In genomic region chr2:32009479-32010256, GRCh38 we compare ENCODE assay signal across 1 cellular context.
TF ChIP-seq lines count a peak whose summit lies in the region.

No MANE protein-coding gene starts in this region.

TF ChIP-seq in WTC11, 78 proteins besides CTCF, POLR2A, EP300 and RAD21 (continued from another document):
- TF ChIP-seq, protein P1, sequence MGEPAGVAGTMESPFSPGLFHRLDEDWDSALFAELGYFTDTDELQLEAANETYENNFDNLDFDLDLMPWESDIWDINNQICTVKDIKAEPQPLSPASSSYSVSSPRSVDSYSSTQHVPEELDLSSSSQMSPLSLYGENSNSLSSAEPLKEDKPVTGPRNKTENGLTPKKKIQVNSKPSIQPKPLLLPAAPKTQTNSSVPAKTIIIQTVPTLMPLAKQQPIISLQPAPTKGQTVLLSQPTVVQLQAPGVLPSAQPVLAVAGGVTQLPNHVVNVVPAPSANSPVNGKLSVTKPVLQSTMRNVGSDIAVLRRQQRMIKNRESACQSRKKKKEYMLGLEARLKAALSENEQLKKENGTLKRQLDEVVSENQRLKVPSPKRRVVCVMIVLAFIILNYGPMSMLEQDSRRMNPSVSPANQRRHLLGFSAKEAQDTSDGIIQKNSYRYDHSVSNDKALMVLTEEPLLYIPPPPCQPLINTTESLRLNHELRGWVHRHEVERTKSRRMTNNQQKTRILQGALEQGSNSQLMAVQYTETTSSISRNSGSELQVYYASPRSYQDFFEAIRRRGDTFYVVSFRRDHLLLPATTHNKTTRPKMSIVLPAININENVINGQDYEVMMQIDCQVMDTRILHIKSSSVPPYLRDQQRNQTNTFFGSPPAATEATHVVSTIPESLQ (CRISPR knock-in tag; IDR thresholded peaks at IDR 0.05), result no peak
- TF ChIP-seq RELA (CRISPR knock-in tag; IDR thresholded peaks at IDR 0.05; ENCODE audit: borderline replicate concordance), result 0 out of 2 replicates have a peak, but pooled peaks have one; percentile 47
- TF ChIP-seq, protein P2, sequence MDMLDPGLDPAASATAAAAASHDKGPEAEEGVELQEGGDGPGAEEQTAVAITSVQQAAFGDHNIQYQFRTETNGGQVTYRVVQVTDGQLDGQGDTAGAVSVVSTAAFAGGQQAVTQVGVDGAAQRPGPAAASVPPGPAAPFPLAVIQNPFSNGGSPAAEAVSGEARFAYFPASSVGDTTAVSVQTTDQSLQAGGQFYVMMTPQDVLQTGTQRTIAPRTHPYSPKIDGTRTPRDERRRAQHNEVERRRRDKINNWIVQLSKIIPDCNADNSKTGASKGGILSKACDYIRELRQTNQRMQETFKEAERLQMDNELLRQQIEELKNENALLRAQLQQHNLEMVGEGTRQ (CRISPR knock-in tag; IDR thresholded peaks at IDR 0.05), result no peak
- TF ChIP-seq E2F4 (CRISPR knock-in tag; IDR thresholded peaks at IDR 0.05; ENCODE audit: borderline replicate concordance, low read depth), result no peak
- TF ChIP-seq ZNF121 (CRISPR knock-in tag; IDR thresholded peaks at IDR 0.05), result no peak
- TF ChIP-seq, protein P3, sequence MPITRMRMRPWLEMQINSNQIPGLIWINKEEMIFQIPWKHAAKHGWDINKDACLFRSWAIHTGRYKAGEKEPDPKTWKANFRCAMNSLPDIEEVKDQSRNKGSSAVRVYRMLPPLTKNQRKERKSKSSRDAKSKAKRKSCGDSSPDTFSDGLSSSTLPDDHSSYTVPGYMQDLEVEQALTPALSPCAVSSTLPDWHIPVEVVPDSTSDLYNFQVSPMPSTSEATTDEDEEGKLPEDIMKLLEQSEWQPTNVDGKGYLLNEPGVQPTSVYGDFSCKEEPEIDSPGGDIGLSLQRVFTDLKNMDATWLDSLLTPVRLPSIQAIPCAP (CRISPR knock-in tag; IDR thresholded peaks at IDR 0.05), result no peak
- TF ChIP-seq GTF2I (CRISPR knock-in tag; conservative IDR thresholded peaks at IDR 0.05), result no peak
- no peak for TF ChIP-seq JUN (CRISPR knock-in tag; IDR thresholded peaks at IDR 0.05)
- no peak for TF ChIP-seq ZNF138 (CRISPR knock-in tag; conservative IDR thresholded peaks at IDR 0.05)
- no peak for TF ChIP-seq RORB (CRISPR knock-in tag; IDR thresholded peaks at IDR 0.05)
- 0 out of 2 replicates have a peak, but pooled peaks have one; percentile 9 for TF ChIP-seq TEAD4 (CRISPR knock-in tag; IDR thresholded peaks at IDR 0.05)
- TF ChIP-seq, protein P4, sequence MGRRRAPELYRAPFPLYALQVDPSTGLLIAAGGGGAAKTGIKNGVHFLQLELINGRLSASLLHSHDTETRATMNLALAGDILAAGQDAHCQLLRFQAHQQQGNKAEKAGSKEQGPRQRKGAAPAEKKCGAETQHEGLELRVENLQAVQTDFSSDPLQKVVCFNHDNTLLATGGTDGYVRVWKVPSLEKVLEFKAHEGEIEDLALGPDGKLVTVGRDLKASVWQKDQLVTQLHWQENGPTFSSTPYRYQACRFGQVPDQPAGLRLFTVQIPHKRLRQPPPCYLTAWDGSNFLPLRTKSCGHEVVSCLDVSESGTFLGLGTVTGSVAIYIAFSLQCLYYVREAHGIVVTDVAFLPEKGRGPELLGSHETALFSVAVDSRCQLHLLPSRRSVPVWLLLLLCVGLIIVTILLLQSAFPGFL (CRISPR knock-in tag; IDR thresholded peaks at IDR 0.05; ENCODE audit: borderline replicate concordance), result 0 out of 2 replicates have a peak, but pooled peaks have one; percentile 28
- TF ChIP-seq, protein P5, sequence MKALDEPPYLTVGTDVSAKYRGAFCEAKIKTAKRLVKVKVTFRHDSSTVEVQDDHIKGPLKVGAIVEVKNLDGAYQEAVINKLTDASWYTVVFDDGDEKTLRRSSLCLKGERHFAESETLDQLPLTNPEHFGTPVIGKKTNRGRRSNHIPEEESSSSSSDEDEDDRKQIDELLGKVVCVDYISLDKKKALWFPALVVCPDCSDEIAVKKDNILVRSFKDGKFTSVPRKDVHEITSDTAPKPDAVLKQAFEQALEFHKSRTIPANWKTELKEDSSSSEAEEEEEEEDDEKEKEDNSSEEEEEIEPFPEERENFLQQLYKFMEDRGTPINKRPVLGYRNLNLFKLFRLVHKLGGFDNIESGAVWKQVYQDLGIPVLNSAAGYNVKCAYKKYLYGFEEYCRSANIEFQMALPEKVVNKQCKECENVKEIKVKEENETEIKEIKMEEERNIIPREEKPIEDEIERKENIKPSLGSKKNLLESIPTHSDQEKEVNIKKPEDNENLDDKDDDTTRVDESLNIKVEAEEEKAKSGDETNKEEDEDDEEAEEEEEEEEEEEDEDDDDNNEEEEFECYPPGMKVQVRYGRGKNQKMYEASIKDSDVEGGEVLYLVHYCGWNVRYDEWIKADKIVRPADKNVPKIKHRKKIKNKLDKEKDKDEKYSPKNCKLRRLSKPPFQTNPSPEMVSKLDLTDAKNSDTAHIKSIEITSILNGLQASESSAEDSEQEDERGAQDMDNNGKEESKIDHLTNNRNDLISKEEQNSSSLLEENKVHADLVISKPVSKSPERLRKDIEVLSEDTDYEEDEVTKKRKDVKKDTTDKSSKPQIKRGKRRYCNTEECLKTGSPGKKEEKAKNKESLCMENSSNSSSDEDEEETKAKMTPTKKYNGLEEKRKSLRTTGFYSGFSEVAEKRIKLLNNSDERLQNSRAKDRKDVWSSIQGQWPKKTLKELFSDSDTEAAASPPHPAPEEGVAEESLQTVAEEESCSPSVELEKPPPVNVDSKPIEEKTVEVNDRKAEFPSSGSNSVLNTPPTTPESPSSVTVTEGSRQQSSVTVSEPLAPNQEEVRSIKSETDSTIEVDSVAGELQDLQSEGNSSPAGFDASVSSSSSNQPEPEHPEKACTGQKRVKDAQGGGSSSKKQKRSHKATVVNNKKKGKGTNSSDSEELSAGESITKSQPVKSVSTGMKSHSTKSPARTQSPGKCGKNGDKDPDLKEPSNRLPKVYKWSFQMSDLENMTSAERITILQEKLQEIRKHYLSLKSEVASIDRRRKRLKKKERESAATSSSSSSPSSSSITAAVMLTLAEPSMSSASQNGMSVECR (CRISPR knock-in tag; IDR thresholded peaks at IDR 0.05; ENCODE audit: borderline replicate concordance), result peak; percentile 78; the same call in 1 of the 2 replicates
- no peak for TF ChIP-seq ZNF396 (CRISPR knock-in tag; IDR thresholded peaks at IDR 0.05; ENCODE audit: borderline replicate concordance)
- TF ChIP-seq, protein P6, sequence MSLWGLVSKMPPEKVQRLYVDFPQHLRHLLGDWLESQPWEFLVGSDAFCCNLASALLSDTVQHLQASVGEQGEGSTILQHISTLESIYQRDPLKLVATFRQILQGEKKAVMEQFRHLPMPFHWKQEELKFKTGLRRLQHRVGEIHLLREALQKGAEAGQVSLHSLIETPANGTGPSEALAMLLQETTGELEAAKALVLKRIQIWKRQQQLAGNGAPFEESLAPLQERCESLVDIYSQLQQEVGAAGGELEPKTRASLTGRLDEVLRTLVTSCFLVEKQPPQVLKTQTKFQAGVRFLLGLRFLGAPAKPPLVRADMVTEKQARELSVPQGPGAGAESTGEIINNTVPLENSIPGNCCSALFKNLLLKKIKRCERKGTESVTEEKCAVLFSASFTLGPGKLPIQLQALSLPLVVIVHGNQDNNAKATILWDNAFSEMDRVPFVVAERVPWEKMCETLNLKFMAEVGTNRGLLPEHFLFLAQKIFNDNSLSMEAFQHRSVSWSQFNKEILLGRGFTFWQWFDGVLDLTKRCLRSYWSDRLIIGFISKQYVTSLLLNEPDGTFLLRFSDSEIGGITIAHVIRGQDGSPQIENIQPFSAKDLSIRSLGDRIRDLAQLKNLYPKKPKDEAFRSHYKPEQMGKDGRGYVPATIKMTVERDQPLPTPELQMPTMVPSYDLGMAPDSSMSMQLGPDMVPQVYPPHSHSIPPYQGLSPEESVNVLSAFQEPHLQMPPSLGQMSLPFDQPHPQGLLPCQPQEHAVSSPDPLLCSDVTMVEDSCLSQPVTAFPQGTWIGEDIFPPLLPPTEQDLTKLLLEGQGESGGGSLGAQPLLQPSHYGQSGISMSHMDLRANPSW (CRISPR knock-in tag; conservative IDR thresholded peaks at IDR 0.05; ENCODE audit: low read depth), result no peak
- TF ChIP-seq FOXK1 (CRISPR knock-in tag; IDR thresholded peaks at IDR 0.05), result no peak
- no peak for TF ChIP-seq SMAD4 (CRISPR knock-in tag; IDR thresholded peaks at IDR 0.05)
- no peak for TF ChIP-seq SMAD3 (CRISPR knock-in tag; IDR thresholded peaks at IDR 0.05; ENCODE audit: borderline replicate concordance)
- no peak for TF ChIP-seq FOXJ3 (CRISPR knock-in tag; IDR thresholded peaks at IDR 0.05; ENCODE audit: borderline replicate concordance)
- TF ChIP-seq ZNF317 (CRISPR knock-in tag; IDR thresholded peaks at IDR 0.05; ENCODE audit: borderline replicate concordance, low read depth), result no peak
- TF ChIP-seq ATF3 (CRISPR knock-in tag; conservative IDR thresholded peaks at IDR 0.05), result no peak
- no peak for TF ChIP-seq NR2C2 (CRISPR knock-in tag; IDR thresholded peaks at IDR 0.05)
- TF ChIP-seq, protein P7, sequence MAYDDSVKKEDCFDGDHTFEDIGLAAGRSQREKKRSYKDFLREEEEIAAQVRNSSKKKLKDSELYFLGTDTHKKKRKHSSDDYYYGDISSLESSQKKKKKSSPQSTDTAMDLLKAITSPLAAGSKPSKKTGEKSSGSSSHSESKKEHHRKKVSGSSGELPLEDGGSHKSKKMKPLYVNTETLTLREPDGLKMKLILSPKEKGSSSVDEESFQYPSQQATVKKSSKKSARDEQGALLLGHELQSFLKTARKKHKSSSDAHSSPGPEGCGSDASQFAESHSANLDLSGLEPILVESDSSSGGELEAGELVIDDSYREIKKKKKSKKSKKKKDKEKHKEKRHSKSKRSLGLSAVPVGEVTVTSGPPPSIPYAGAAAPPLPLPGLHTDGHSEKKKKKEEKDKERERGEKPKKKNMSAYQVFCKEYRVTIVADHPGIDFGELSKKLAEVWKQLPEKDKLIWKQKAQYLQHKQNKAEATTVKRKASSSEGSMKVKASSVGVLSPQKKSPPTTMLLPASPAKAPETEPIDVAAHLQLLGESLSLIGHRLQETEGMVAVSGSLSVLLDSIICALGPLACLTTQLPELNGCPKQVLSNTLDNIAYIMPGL (CRISPR knock-in tag; IDR thresholded peaks at IDR 0.05), result no peak; the same call in 1 of the 2 replicates
- TF ChIP-seq, protein P8, sequence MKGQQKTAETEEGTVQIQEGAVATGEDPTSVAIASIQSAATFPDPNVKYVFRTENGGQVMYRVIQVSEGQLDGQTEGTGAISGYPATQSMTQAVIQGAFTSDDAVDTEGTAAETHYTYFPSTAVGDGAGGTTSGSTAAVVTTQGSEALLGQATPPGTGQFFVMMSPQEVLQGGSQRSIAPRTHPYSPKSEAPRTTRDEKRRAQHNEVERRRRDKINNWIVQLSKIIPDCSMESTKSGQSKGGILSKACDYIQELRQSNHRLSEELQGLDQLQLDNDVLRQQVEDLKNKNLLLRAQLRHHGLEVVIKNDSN (CRISPR knock-in tag; IDR thresholded peaks at IDR 0.05), result 0 out of 2 replicates have a peak, but pooled peaks have one; percentile 24
- TF ChIP-seq ZNF425 (CRISPR knock-in tag; conservative IDR thresholded peaks at IDR 0.05), result no peak
